In the genomic region with DNA sequence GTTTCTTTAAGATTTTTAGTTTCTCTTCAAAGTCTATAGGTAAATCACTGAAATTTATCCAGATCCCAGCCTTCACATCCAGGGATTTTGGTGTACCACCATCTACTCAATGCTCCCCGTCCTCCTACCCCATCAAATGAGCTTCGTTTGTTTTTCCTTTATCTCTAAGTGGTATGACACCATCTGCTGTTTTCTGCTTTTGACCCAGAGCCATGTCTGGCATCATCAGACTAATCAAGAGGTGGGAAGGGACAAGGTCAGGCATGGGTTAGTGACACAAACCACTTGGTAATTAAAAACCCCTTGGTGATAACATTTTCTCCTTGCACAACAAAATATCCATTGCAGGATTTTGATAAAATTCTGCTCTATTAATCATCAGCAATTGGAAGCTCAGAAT, we compare ENCODE assay signal across 19 cellular contexts.
DNase-seq lines count a peak whose midpoint lies in the region; ATAC-seq lines count a peak whose summit lies in the region.
"Had no signal": no experiment of that assay in that cellular context is flagged by ENCODE, and none has a peak within 500 bp of the region (broad histone marks: within the 10 kb centered on the region; RNA-seq: fewer than 3 reads in every experiment).

No MANE protein-coding gene starts in this region.

- DNase-seq in DMS 273 (lab: John Stamatoyannopoulos, UW; ENCODE audit: unreplicated experiment) (peak; percentile 37), DMS 273 treated with DMSO at 0.1 percent for 48 hours (lab: John Stamatoyannopoulos, UW) (no peak), left cardiac atrium (no peak), Right ventricle myocardium superior (no peak), NCI-H69 (lab: John Stamatoyannopoulos, UW) (peak; percentile 4), GOT3 (lab: John Stamatoyannopoulos, UW) (no peak)
- DNase-seq: ACHN; BE2C; CD8-positive, alpha-beta memory T cell; H7; KBM-7; MG63; NCI-H1694; NCI-H2081 treated with DMSO at 0.1 percent for 48 hours; NCI-H526; NK-92 treated with Interleukin-12 subunit alpha and Interleukin-12 subunit beta, amount 100 ng/mL, for 24 hours; PC-9 had no signal

- intact Hi-C loops in left cardiac atrium (cut with DNase I) (no loop called here), Right ventricle myocardium superior (cut with DNase I) (no loop called here)

- ATAC-seq in left cardiac atrium = peak; percentile 67 to 84
- no peak for ATAC-seq in Right ventricle myocardium superior (ENCODE audit: poor library complexity)
- no peak for ATAC-seq in HG02763 (IDR thresholded peaks at IDR 0.05; ENCODE audit: unreplicated experiment)
- ATAC-seq: Right ventricle myocardium inferior had no signal

Comparison
In these comparisons a context has a peak if more than half of its experiments do, and no peak if none do; other contexts are left out.
1. DNase-seq: peak in DMS 273 (single experiment) and NCI-H69 (single experiment); none in DMS 273 treated with DMSO at 0.1 percent for 48 hours (single experiment), left cardiac atrium (single experiment), Right ventricle myocardium superior (single experiment) and GOT3 (single experiment).
2. ATAC-seq: peak in left cardiac atrium (2 of 2); none in Right ventricle myocardium superior (single experiment) and HG02763 (single experiment).